18 cellular contexts compared by ENCODE assay signal in genomic region chr22:11629661-11630385, GRCh38.
DNase-seq lines count a peak whose midpoint lies in the region; ATAC-seq and TF ChIP-seq lines count a peak whose summit lies in the region.
"Had no signal": no experiment of that assay in that cellular context is flagged by ENCODE, and none has a peak within 500 bp of the region (broad histone marks: within the 10 kb centered on the region; RNA-seq: fewer than 3 reads in every experiment).

No MANE protein-coding gene starts in this region.

- no peaks in the 10 kb centered on the region for H3K9me2 ChIP-seq in Karpas-422 (replicated peaks; ENCODE audit: insufficient read depth, low read length)

- ATAC-seq in sciatic nerve = no peak
- ATAC-seq: A549, HCT116, Panc1 had no signal

- H3K27me3 ChIP-seq in BLaER1 treated with 17β-estradiol and CSF1 and Interleukin-3, amounts not matched to agents 10 nM and 100 nM = no peaks in the 10 kb centered on the region
- H3K27me3 ChIP-seq in H7 (ENCODE audit: control insufficient read depth, insufficient read depth, low read length) (no peaks in the 10 kb centered on the region), esophagus muscularis mucosa (no peaks in the 10 kb centered on the region), osteoblast (ENCODE audit: insufficient read depth, low read length) (no peaks in the 10 kb centered on the region), Karpas-422 (ENCODE audit: low read length) (no peaks in the 10 kb centered on the region)

- no peaks in the 10 kb centered on the region for H4K20me1 ChIP-seq in BLaER1 treated with 17β-estradiol and CSF1 and Interleukin-3, amounts not matched to agents 10 nM and 100 nM
- H4K20me1 ChIP-seq in osteoblast (ENCODE audit: insufficient read depth, low read length) = no peaks in the 10 kb centered on the region
- H4K20me1 ChIP-seq in Karpas-422 (ENCODE audit: insufficient read depth, low read depth, low read length) = no peaks in the 10 kb centered on the region

- H3K79me2 ChIP-seq in osteoblast (ENCODE audit: insufficient read depth, low read length) (no peaks in the 10 kb centered on the region), Karpas-422 (ENCODE audit: low read length) (no peaks in the 10 kb centered on the region)

- H3K4me1 ChIP-seq in BLaER1 treated with 17β-estradiol and CSF1 and Interleukin-3, amounts not matched to agents 10 nM and 100 nM = no peaks in the 10 kb centered on the region
- H3K4me1 ChIP-seq in esophagus muscularis mucosa = no peaks in the 10 kb centered on the region
- H3K4me1 ChIP-seq in osteoblast (ENCODE audit: insufficient read depth, low read length) = no peaks in the 10 kb centered on the region
- no peaks in the 10 kb centered on the region for H3K4me1 ChIP-seq in Karpas-422 (ENCODE audit: low read length)
- H3K4me1 ChIP-seq: A549 had no signal

- H3K36me3 ChIP-seq in BLaER1 treated with 17β-estradiol and CSF1 and Interleukin-3, amounts not matched to agents 10 nM and 100 nM = no peaks in the 10 kb centered on the region; a peak in 3 of 22 replicates
- H3K36me3 ChIP-seq in H7 (replicated peaks; ENCODE audit: control insufficient read depth, insufficient read depth, low read length) (no peaks in the 10 kb centered on the region), esophagus muscularis mucosa (no peaks in the 10 kb centered on the region), osteoblast (ENCODE audit: insufficient read depth, low read length) (no peaks in the 10 kb centered on the region), Karpas-422 (ENCODE audit: insufficient read depth, low read length) (no peaks in the 10 kb centered on the region)

- H3K4me3 ChIP-seq in BLaER1 treated with 17β-estradiol and CSF1 and Interleukin-3, amounts not matched to agents 10 nM and 100 nM = peak overlapping the region in 6 of 10 experiments; percentile 19 to 47 (median 34); a peak in 7 of 20 replicates
- H3K4me3 ChIP-seq in H7 (ENCODE audit: insufficient read depth, low read depth, low read length) (no peak overlapping the region), esophagus muscularis mucosa (no peak overlapping the region), osteoblast (ENCODE audit: insufficient read depth, low read length) (no peak overlapping the region), Karpas-422 (ENCODE audit: low read length) (no peak overlapping the region)
- H3K4me3 ChIP-seq: A549, SK-N-MC had no signal

- TF ChIP-seq POLR2A in esophagus muscularis mucosa (IDR thresholded peaks at IDR 0.05; ENCODE audit: low read depth) = no peak

- no peak overlapping the region for H3K4me2 ChIP-seq in BLaER1 treated with 17β-estradiol and CSF1 and Interleukin-3, amounts not matched to agents 10 nM and 100 nM
- H3K4me2 ChIP-seq in osteoblast (ENCODE audit: insufficient read depth, low read length) (no peak overlapping the region), Karpas-422 (ENCODE audit: low read depth, low read length, poor library complexity, severe bottlenecking) (no peak overlapping the region)
- H3K4me2 ChIP-seq: A549 had no signal

- no peak overlapping the region for H3K9ac ChIP-seq in BLaER1 treated with 17β-estradiol and CSF1 and Interleukin-3, amounts not matched to agents 10 nM and 100 nM
- no peak overlapping the region for H3K9ac ChIP-seq in Karpas-422 (ENCODE audit: low read length)

- H2AFZ ChIP-seq in osteoblast (ENCODE audit: low read length) (no peak overlapping the region), Karpas-422 (ENCODE audit: low read length) (no peak overlapping the region)

- intact Hi-C loops in esophagus muscularis mucosa (cut with DNase I) = no loop called here
- intact Hi-C loops in sciatic nerve (cut with DNase I) = no loop called here

- H3K9me3 ChIP-seq in BLaER1 treated with 17β-estradiol and CSF1 and Interleukin-3, amounts not matched to agents 10 nM and 100 nM (replicated peaks in 1 of 11) = peaks cover 49 to 55% (median 55%) of the 10 kb centered on the region in 11 experiments
- peaks cover 0 to 56% (median 37%) of the 10 kb centered on the region in 4 donors for H3K9me3 ChIP-seq in esophagus muscularis mucosa
- peaks cover 4% of the 10 kb centered on the region for H3K9me3 ChIP-seq in osteoblast (ENCODE audit: low read depth, low read length)
- peaks cover 42% of the 10 kb centered on the region for H3K9me3 ChIP-seq in Karpas-422 (ENCODE audit: low read length)

- TF ChIP-seq CTCF in esophagus muscularis mucosa (IDR thresholded peaks at IDR 0.05) (no peak), osteoblast (IDR thresholded peaks at IDR 0.05; ENCODE audit: extremely low read depth, low read depth, low read length) (no peak)

- WGBS in esophagus muscularis mucosa = 90% methylated on average over 35 of the region's 35 CpGs

- no peak for TF ChIP-seq EP300 in esophagus muscularis mucosa (IDR thresholded peaks at IDR 0.05)

- H3K27ac ChIP-seq in BLaER1 treated with 17β-estradiol and CSF1 and Interleukin-3, amounts not matched to agents 10 nM and 100 nM = no peak overlapping the region
- H3K27ac ChIP-seq in esophagus muscularis mucosa (replicated peaks in 1 of 4) (no peak overlapping the region), osteoblast (ENCODE audit: low read depth, low read length) (no peak overlapping the region), Karpas-422 (ENCODE audit: low read length) (no peak overlapping the region)
- H3K27ac ChIP-seq: A549, SK-N-MC had no signal

- peak; percentile 35 for DNase-seq in H7
- peak; percentile 82 for DNase-seq in esophagus muscularis mucosa (ENCODE audit: extremely low spot score)
- DNase-seq in osteoblast (ENCODE audit: insufficient read length, low spot score, missing footprints) = peak; percentile 81
- DNase-seq in sciatic nerve (ENCODE audit: low spot score) = no peak
- no peak for DNase-seq in T-helper 1 cell
- no peak for DNase-seq in NCI-H226
- DNase-seq in Karpas-422 = no peak
- DNase-seq: DMS153, KBM-7, NCI-H1436, NCI-H2029, NCI-H510A, Right ventricle myocardium superior had no signal

Comparison
In these comparisons a context has a peak if more than half of its experiments do, and no peak if none do; other contexts are left out.
1. H3K4me3 ChIP-seq: peak in BLaER1 treated with 17β-estradiol and CSF1 and Interleukin-3, amounts not matched to agents 10 nM and 100 nM (6 of 10); none in H7 (single experiment), esophagus muscularis mucosa (0 of 4), osteoblast (single experiment) and Karpas-422 (single experiment).
2. DNase-seq: peak in H7 (single experiment), esophagus muscularis mucosa (single experiment) and osteoblast (single experiment); none in sciatic nerve (single experiment), T-helper 1 cell (0 of 5), NCI-H226 (single experiment) and Karpas-422 (single experiment).